18 cellular contexts compared by ENCODE assay signal in the genomic region with DNA sequence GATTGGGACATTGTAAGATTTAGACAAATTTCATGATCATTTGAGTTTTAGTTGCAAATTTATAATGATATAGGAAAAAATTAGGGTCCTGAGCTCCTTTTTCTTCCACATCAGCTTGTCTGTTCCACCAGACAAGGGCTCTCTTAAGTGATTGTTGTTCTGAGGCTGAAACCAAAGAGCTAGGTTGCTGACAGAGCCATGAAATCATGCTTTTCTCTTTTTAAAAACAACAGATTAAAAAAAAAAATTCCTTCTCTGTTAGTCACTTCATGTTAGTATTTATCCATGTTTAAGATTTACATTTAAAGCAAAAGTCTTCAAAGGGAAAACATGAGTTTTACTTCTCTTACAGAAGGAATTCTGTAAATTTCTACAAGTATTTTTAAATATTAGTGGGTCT. TPM values are rescaled to one million over a fixed set of nuclear protein-coding genes. Genes with fewer than 3 reads are reported as not detected.
DNase-seq lines count a peak whose midpoint lies in the region; ATAC-seq and TF ChIP-seq lines count a peak whose summit lies in the region.
"Had no signal": no experiment of that assay in that cellular context is flagged by ENCODE, and none has a peak within 500 bp of the region (broad histone marks: within the 10 kb centered on the region; RNA-seq: fewer than 3 reads in every experiment).

No MANE protein-coding gene starts in this region.

- peaks cover 3% of the 10 kb centered on the region for H3K9me3 Mint-ChIP-seq in chondrocyte (ENCODE audit: low read depth)

- H3K36me3 ChIP-seq in HUES6 (ENCODE audit: control insufficient read depth, insufficient read depth, low read length): peaks cover 47% of the 10 kb centered on the region

- H3K4me1 ChIP-seq in HUES6 (ENCODE audit: control insufficient read depth, insufficient read depth, low read length): no peaks in the 10 kb centered on the region
- H3K4me1 ChIP-seq: psoas muscle had no signal

- H3K4me1 Mint-ChIP-seq in chondrocyte (ENCODE audit: low read depth): peaks cover 11% of the 10 kb centered on the region
- H3K4me1 Mint-ChIP-seq: nephron had no signal

- H3K9ac ChIP-seq in HUES6 (ENCODE audit: low read length): no peak overlapping the region

- no peaks in the 10 kb centered on the region; the same call in 1 of the 2 replicates for H3K9me3 ChIP-seq in HUES6 (ENCODE audit: control insufficient read depth, insufficient read depth, low read depth, low read length)
- H3K9me3 ChIP-seq: psoas muscle had no signal

- POLR2A ChIA-PET in RWPE1 (lab: Yijun Ruan, JAX; ENCODE audit: low non-redundant PET): no interaction called here

- H3K27me3 ChIP-seq in HUES6 (ENCODE audit: control insufficient read depth, insufficient read depth, low read length): no peaks in the 10 kb centered on the region

- peak; percentile 22 for DNase-seq in AG08395 (ENCODE audit: low spot score)
- no peak for DNase-seq in chondrocyte (ENCODE audit: low spot score)
- DNase-seq in kidney glomerular epithelial cell (lab: John Stamatoyannopoulos, UW): peak; percentile 30
- no peak for DNase-seq in NCI-H1105 (lab: John Stamatoyannopoulos, UW)
- no peak for DNase-seq in RWPE1 (ENCODE audit: low spot score)
- DNase-seq: ACHN; activated CD8-positive, alpha-beta T cell treated with anti-CD3 and anti-CD28 coated beads, Interleukin-2, amount 10 ng/mL, durations not matched to agents 7 days and 5 days; activated naive CD8-positive, alpha-beta T cell treated with anti-CD3 and anti-CD28 coated beads for 36 hours; central memory CD4-positive, alpha-beta T cell; glutamatergic neuron; NCI-H2227 treated with DMSO at 0.1 percent for 48 hours; psoas muscle; WERI-Rb-1 had no signal

- H3K4me3 ChIP-seq in HUES6 (ENCODE audit: low read depth, low read length): no peak overlapping the region
- H3K4me3 ChIP-seq: psoas muscle had no signal

- CTCF ChIA-PET in RWPE1 (lab: Yijun Ruan, JAX): no interaction called here

- TF ChIP-seq CTCF in chondrocyte (IDR thresholded peaks at IDR 0.05) (no peak), RWPE1 (conservative IDR thresholded peaks at IDR 0.05; ENCODE audit: low read depth) (no peak)

- H3K27me3 Mint-ChIP-seq in chondrocyte (ENCODE audit: low read depth): no peaks in the 10 kb centered on the region
- H3K27me3 Mint-ChIP-seq: activated naive CD8-positive, alpha-beta T cell treated with anti-CD3 and anti-CD28 coated beads for 36 hours had no signal

- no peak overlapping the region for H3K4me3 Mint-ChIP-seq in chondrocyte (ENCODE audit: unreplicated experiment)
- H3K4me3 Mint-ChIP-seq: activated CD8-positive, alpha-beta T cell treated with anti-CD3 and anti-CD28 coated beads, Interleukin-2, amount 10 ng/mL, durations not matched to agents 7 days and 5 days; activated naive CD8-positive, alpha-beta T cell treated with anti-CD3 and anti-CD28 coated beads for 36 hours; nephron had no signal

- peaks cover 17% of the 10 kb centered on the region for H3K36me3 Mint-ChIP-seq in chondrocyte (ENCODE audit: low read depth)

- H3K27ac ChIP-seq in HUES6 (ENCODE audit: low read depth, low read length): peak overlapping the region; percentile 64; the same call in 1 of the 2 replicates
- no peak overlapping the region for H3K27ac ChIP-seq in RWPE1
- H3K27ac ChIP-seq: psoas muscle, WERI-Rb-1 had no signal

- H3K27ac Mint-ChIP-seq in chondrocyte (ENCODE audit: unreplicated experiment): peak overlapping the region; percentile 38
- H3K27ac Mint-ChIP-seq: activated CD8-positive, alpha-beta T cell treated with anti-CD3 and anti-CD28 coated beads, Interleukin-2, amount 10 ng/mL, durations not matched to agents 7 days and 5 days; activated naive CD8-positive, alpha-beta T cell treated with anti-CD3 and anti-CD28 coated beads for 36 hours; nephron had no signal

- no peak for ATAC-seq in GM18517 (IDR thresholded peaks at IDR 0.05; ENCODE audit: unreplicated experiment)
- ATAC-seq in HG02970 (IDR thresholded peaks at IDR 0.05; ENCODE audit: low FRiP score, unreplicated experiment): no peak
- ATAC-seq: activated CD8-positive, alpha-beta T cell treated with anti-CD3 and anti-CD28 coated beads, Interleukin-2, amount 10 ng/mL, durations not matched to agents 7 days and 5 days; Panc1; psoas muscle had no signal

RNA-seq across cellular contexts. Expression of a gene that starts 56.8 kb away (rescaled TPM):
- total RNA-seq in chondrocyte: 62.5 to 79.8 TPM (median 64.3 TPM) in 3 replicates

Comparison
In these comparisons a context has a peak if more than half of its experiments do, and no peak if none do; other contexts are left out.
1. DNase-seq: peak in AG08395 (single experiment) and kidney glomerular epithelial cell (single experiment); none in chondrocyte (single experiment), NCI-H1105 (single experiment) and RWPE1 (single experiment).